8 cellular contexts compared by ENCODE assay signal in genomic region chr22:23591203-23591791, GRCh38. TPM values are rescaled to one million over a fixed set of nuclear protein-coding genes. Genes with fewer than 3 reads are reported as not detected.
DNase-seq lines count a peak whose midpoint lies in the region; ATAC-seq and TF ChIP-seq lines count a peak whose summit lies in the region.

No MANE protein-coding gene starts in this region.

- H3K4me3 Mint-ChIP-seq in activated B cell treated with CpG ODN at 0.5 μM for 24 hours = no peak overlapping the region

- CTCF ChIA-PET in activated B cell treated with CpG ODN at 0.5 μM for 24 hours (lab: Charles Lee) = interaction anchor here (0.9 to 2.1 kb wide), 11 partner anchors 9 to 632 kb away, joined by 3 to 9 read pairs (median 3); no protein-coding TSS in a partner anchor

- POLR2A ChIA-PET in activated B cell treated with CpG ODN at 0.5 μM for 24 hours (lab: Charles Lee) = no interaction called here

- intact Hi-C loops in activated B cell treated with CpG ODN at 0.5 μM for 24 hours (cut with micrococcal nuclease) = loop anchor here (1.0 to 5.0 kb wide), 2 partner anchors 50 to 189 kb away; no protein-coding TSS in a partner anchor

- peaks cover 2% of the 10 kb centered on the region for H3K27me3 Mint-ChIP-seq in activated B cell treated with CpG ODN at 0.5 μM for 24 hours

- H3K4me1 Mint-ChIP-seq in activated B cell treated with CpG ODN at 0.5 μM for 24 hours = no peaks in the 10 kb centered on the region

- H3K27ac Mint-ChIP-seq in activated B cell treated with CpG ODN at 0.5 μM for 24 hours = no peak overlapping the region

- no peak overlapping the region for H3K27ac ChIP-seq in caudate nucleus (ENCODE audit: low read depth, low read length)

- ATAC-seq in activated B cell treated with CpG ODN at 0.5 μM for 24 hours (ENCODE audit: low read depth) = peak; percentile 69
- no peak for ATAC-seq in GM18870 (IDR thresholded peaks at IDR 0.05; ENCODE audit: unreplicated experiment)
- no peak for ATAC-seq in GM18907 (IDR thresholded peaks at IDR 0.05; ENCODE audit: unreplicated experiment)

- TF ChIP-seq CTCF in GM12801 (IDR thresholded peaks at IDR 0.05; ENCODE audit: extremely low read depth, insufficient read length) (peak; percentile 5), activated B cell treated with CpG ODN at 0.5 μM for 24 hours (IDR thresholded peaks at IDR 0.05) (no peak)

- no peaks in the 10 kb centered on the region for H3K36me3 Mint-ChIP-seq in activated B cell treated with CpG ODN at 0.5 μM for 24 hours (ENCODE audit: low read depth)

- no peaks in the 10 kb centered on the region for H3K9me3 Mint-ChIP-seq in activated B cell treated with CpG ODN at 0.5 μM for 24 hours

- DNase-seq in NCI-H1417 treated with DMSO at 0.1 percent for 48 hours (lab: John Stamatoyannopoulos, UW) (peak; percentile 2), activated B cell treated with CpG ODN at 0.5 μM for 24 hours (peak; percentile 56), caudate nucleus (lab: John Stamatoyannopoulos, UW) (peak in 40 of 61 donors; percentile 0 to 58 (median 22)), left kidney (ENCODE audit: low read depth, low spot score) (peak; percentile 81)
- peak; percentile 63 for DNase-seq in stimulated activated CD4-positive, alpha-beta T cell treated with anti-CD3 and anti-CD28 coated beads, Interleukin-4, amount 100 ng/mL, for 1 hour

RNA-seq across cellular contexts. Expression of gene IGLL1, which starts 11.2 kb away (rescaled TPM):
- not detected in 2 replicates for total RNA-seq in activated B cell treated with CpG ODN at 0.5 μM for 24 hours

RNA-seq across cellular contexts. Expression of gene DRICH1, which starts 40.8 kb away (rescaled TPM):
- 0.64 and 1.5 TPM in 2 replicates for total RNA-seq in activated B cell treated with CpG ODN at 0.5 μM for 24 hours

Comparison
In these comparisons a context has a peak if more than half of its experiments do, and no peak if none do; other contexts are left out.
1. DNase-seq: peak in every context shown above with its lines; median percentile 81 in left kidney; 63 in stimulated activated CD4-positive, alpha-beta T cell treated with anti-CD3 and anti-CD28 coated beads, Interleukin-4, amount 100 ng/mL, for 1 hour; 56 in activated B cell treated with CpG ODN at 0.5 μM for 24 hours; 22 in caudate nucleus; 2 in NCI-H1417 treated with DMSO at 0.1 percent for 48 hours.